17 cellular contexts compared by ENCODE assay signal in genomic region chrX:111103246-111103645, GRCh38. TPM values are rescaled to one million over a fixed set of nuclear protein-coding genes. Genes with fewer than 3 reads are reported as not detected.
DNase-seq lines count a peak whose midpoint lies in the region; ATAC-seq and TF ChIP-seq lines count a peak whose summit lies in the region.
"Had no signal": no experiment of that assay in that cellular context is flagged by ENCODE, and none has a peak within 500 bp of the region (broad histone marks: within the 10 kb centered on the region; RNA-seq: fewer than 3 reads in every experiment).

No MANE protein-coding gene starts in this region.

- DNase-seq in left ventricle myocardium superior, result no peak
- DNase-seq in cardiac septum (ENCODE audit: low spot score), result no peak
- DNase-seq in lower lobe of right lung, result no peak
- no peak for DNase-seq in sciatic nerve (ENCODE audit: low spot score)
- DNase-seq in uterus, result peak; percentile 17 to 32
- DNase-seq in tibial artery, result no peak
- DNase-seq in NCI-H2029 treated with DMSO at 0.1 percent for 48 hours (lab: John Stamatoyannopoulos, UW), result no peak
- DNase-seq in HT-29 (ENCODE audit: low spot score), result no peak
- DNase-seq: AML-193; Caco-2; CD4-positive, alpha-beta T cell; GM23248; HCEC 1CT had no signal

- ATAC-seq in left ventricle myocardium superior (peak; percentile 56), lower lobe of right lung (peak; percentile 9 to 60), sciatic nerve (peak; percentile 66)
- ATAC-seq: A549 had no signal

- H3K27me3 ChIP-seq in lower lobe of right lung (ENCODE audit: low read depth) (no peaks in the 10 kb centered on the region), uterus (no peaks in the 10 kb centered on the region), tibial artery (no peaks in the 10 kb centered on the region)

- H3K36me3 ChIP-seq in lower lobe of right lung (no peaks in the 10 kb centered on the region), uterus (no peaks in the 10 kb centered on the region), tibial artery (peaks cover 0 to 20% (median 6%) of the 10 kb centered on the region in 3 donors)

- TF ChIP-seq CTCF in lower lobe of right lung (IDR thresholded peaks at IDR 0.05) (no peak), uterus (IDR thresholded peaks at IDR 0.05) (no peak), tibial artery (IDR thresholded peaks at IDR 0.05) (no peak)

- intact Hi-C loops in left ventricle myocardium superior (cut with micrococcal nuclease), result no loop called here
- intact Hi-C loops in cardiac septum (cut with DNase I), result no loop called here
- intact Hi-C loops in lower lobe of right lung (cut with DNase I), result no loop called here
- intact Hi-C loops in sciatic nerve (cut with DNase I), result no loop called here
- intact Hi-C loops in uterus (cut with DNase I; ENCODE audit: low total_unique reads), result no loop called here
- intact Hi-C loops in tibial artery (cut with DNase I; ENCODE audit: low total_unique reads), result no loop called here

- no peak for TF ChIP-seq POLR2A in uterus (IDR thresholded peaks at IDR 0.05)

- H3K9me3 ChIP-seq in lower lobe of right lung (no peaks in the 10 kb centered on the region), uterus (no peaks in the 10 kb centered on the region), tibial artery (no peaks in the 10 kb centered on the region)
- H3K9me3 ChIP-seq: A549, Caco-2 had no signal

- no peak overlapping the region for H3K27ac ChIP-seq in lower lobe of right lung
- peak overlapping the region; percentile 33 to 41 for H3K27ac ChIP-seq in uterus
- H3K27ac ChIP-seq in tibial artery, result no peak overlapping the region
- H3K27ac ChIP-seq: 22Rv1, A549, C4-2B, GM23248 had no signal

- H3K4me1 ChIP-seq in lower lobe of right lung, result no peaks in the 10 kb centered on the region
- no peaks in the 10 kb centered on the region for H3K4me1 ChIP-seq in uterus
- peaks cover 0 to 15% (median 4%) of the 10 kb centered on the region in 4 donors for H3K4me1 ChIP-seq in tibial artery
- H3K4me1 ChIP-seq: A549, Caco-2 had no signal

- H3K4me3 ChIP-seq in lower lobe of right lung (no peak overlapping the region), uterus (no peak overlapping the region), tibial artery (no peak overlapping the region)
- H3K4me3 ChIP-seq: A549, GM23248 had no signal

RNA-seq across cellular contexts. Expression of gene PAK3, which starts 7.3 kb away (rescaled TPM):
- 0.64 TPM for total RNA-seq in left ventricle myocardium superior
- 0.78 TPM for total RNA-seq in cardiac septum
- 1.4 TPM for total RNA-seq in lower lobe of right lung
- 49.4 TPM for total RNA-seq in sciatic nerve
- 10 to 100 TPM in 2 of 4 donors, 1 to 10 TPM in 2; 2.1 to 24.8 (median 14.9) TPM for total RNA-seq in uterus
- total RNA-seq in HT-29 (2014; rRNA removed; shearing (Covaris generic)), result not detected in 2 replicates
- total RNA-seq: Caco-2, GM23248, HT1080 had no signal

Comparison
In these comparisons a context has a peak if more than half of its experiments do, and no peak if none do; other contexts are left out.
1. DNase-seq: peak in uterus (2 of 2); none in left ventricle myocardium superior (single experiment), cardiac septum (single experiment), lower lobe of right lung (single experiment), sciatic nerve (single experiment), tibial artery (0 of 2), NCI-H2029 treated with DMSO at 0.1 percent for 48 hours (single experiment) and HT-29 (single experiment).
2. H3K27ac ChIP-seq: peak in uterus (2 of 2); none in lower lobe of right lung (single experiment) and tibial artery (0 of 2).
3. Peak in every context shown above with its lines, with median percentiles within 50 percentile points of each other: ATAC-seq.